24 cellular contexts compared by ENCODE assay signal in genomic region chr19:39928357-39928725, GRCh38. TPM values are rescaled to one million over a fixed set of nuclear protein-coding genes. Genes with fewer than 3 reads are reported as not detected.
A peak's percentile ranks its signal among the peaks of the same experiment; 100 is the strongest.
DNase-seq lines count a peak whose midpoint lies in the region; ATAC-seq and TF ChIP-seq lines count a peak whose summit lies in the region.
"Had no signal": no experiment of that assay in that cellular context is flagged by ENCODE, and none has a peak within 500 bp of the region (broad histone marks: within the 10 kb centered on the region; RNA-seq: fewer than 3 reads in every experiment).

No MANE protein-coding gene starts in this region.

- no peaks in the 10 kb centered on the region for H3K27me3 Mint-ChIP-seq in activated CD4-positive, alpha-beta memory T cell treated with anti-CD3 and anti-CD28 coated beads for 36 hours
- H3K27me3 Mint-ChIP-seq in activated CD4-positive, alpha-beta memory T cell treated with anti-CD3 and anti-CD28 coated beads, Interleukin-2, amount 10 ng/mL, durations not matched to agents 7 days and 5 days, result no peaks in the 10 kb centered on the region
- no peaks in the 10 kb centered on the region for H3K27me3 Mint-ChIP-seq in activated naive CD4-positive, alpha-beta T cell treated with anti-CD3 and anti-CD28 coated beads for 36 hours (ENCODE audit: low read depth)
- no peaks in the 10 kb centered on the region for H3K27me3 Mint-ChIP-seq in CD4-positive, CD25-positive, alpha-beta regulatory T cell
- H3K27me3 Mint-ChIP-seq in activated naive CD8-positive, alpha-beta T cell treated with anti-CD3 and anti-CD28 coated beads for 36 hours, result no peaks in the 10 kb centered on the region
- H3K27me3 Mint-ChIP-seq: CD4-positive, alpha-beta memory T cell; IgD-negative memory B cell had no signal

- no peaks in the 10 kb centered on the region for H3K36me3 Mint-ChIP-seq in activated CD4-positive, alpha-beta memory T cell treated with anti-CD3 and anti-CD28 coated beads for 36 hours
- H3K36me3 Mint-ChIP-seq in activated CD4-positive, alpha-beta memory T cell treated with anti-CD3 and anti-CD28 coated beads, Interleukin-2, amount 10 ng/mL, durations not matched to agents 7 days and 5 days (ENCODE audit: low read depth), result no peaks in the 10 kb centered on the region
- no peaks in the 10 kb centered on the region for H3K36me3 Mint-ChIP-seq in activated naive CD4-positive, alpha-beta T cell treated with anti-CD3 and anti-CD28 coated beads for 36 hours (ENCODE audit: low read depth)
- H3K36me3 Mint-ChIP-seq in CD4-positive, CD25-positive, alpha-beta regulatory T cell, result peaks cover 8% of the 10 kb centered on the region
- peaks cover 20% of the 10 kb centered on the region for H3K36me3 Mint-ChIP-seq in activated naive CD8-positive, alpha-beta T cell treated with anti-CD3 and anti-CD28 coated beads for 36 hours
- H3K36me3 Mint-ChIP-seq: IgD-negative memory B cell had no signal

- H3K18ac ChIP-seq in trophoblast cell (ENCODE audit: low read length), result no peak overlapping the region

- H3K14ac ChIP-seq in trophoblast cell (ENCODE audit: low read length), result no peak overlapping the region

- no peak overlapping the region for H2AFZ ChIP-seq in trophoblast cell (ENCODE audit: insufficient read depth, low read length, poor library complexity)

- H3K4me2 ChIP-seq in trophoblast cell (ENCODE audit: low read length), result no peak overlapping the region
- H3K4me2 ChIP-seq: BLaER1, KMS-11 had no signal

- no peaks in the 10 kb centered on the region for H3K9me3 ChIP-seq in CD4-positive, CD25-positive, alpha-beta regulatory T cell (ENCODE audit: control insufficient read depth in 2 of 2, low read length in 2 of 2)
- H3K9me3 ChIP-seq in trophoblast cell (ENCODE audit: insufficient read depth, low read depth, low read length), result no peaks in the 10 kb centered on the region
- H3K9me3 ChIP-seq in gastrocnemius medialis, result no peaks in the 10 kb centered on the region
- H3K9me3 ChIP-seq: BLaER1 had no signal

- no peak overlapping the region for H4K12ac ChIP-seq in trophoblast cell (ENCODE audit: low read depth, low read length)

- no peak overlapping the region for H3K9ac ChIP-seq in trophoblast cell (ENCODE audit: low read length)
- H3K9ac ChIP-seq: BLaER1, KMS-11 had no signal

- H3K27ac Mint-ChIP-seq in activated CD4-positive, alpha-beta memory T cell treated with anti-CD3 and anti-CD28 coated beads for 36 hours, result peak overlapping the region; percentile 35
- no peak overlapping the region for H3K27ac Mint-ChIP-seq in activated CD4-positive, alpha-beta memory T cell treated with anti-CD3 and anti-CD28 coated beads, Interleukin-2, amount 10 ng/mL, durations not matched to agents 7 days and 5 days
- peak overlapping the region; percentile 78 for H3K27ac Mint-ChIP-seq in activated naive CD4-positive, alpha-beta T cell treated with anti-CD3 and anti-CD28 coated beads for 36 hours
- peak overlapping the region in 2 of 3 donors; percentile 9 to 83 for H3K27ac Mint-ChIP-seq in CD4-positive, CD25-positive, alpha-beta regulatory T cell
- peak overlapping the region; percentile 79 for H3K27ac Mint-ChIP-seq in activated naive CD8-positive, alpha-beta T cell treated with anti-CD3 and anti-CD28 coated beads for 36 hours
- H3K27ac Mint-ChIP-seq: IgD-negative memory B cell had no signal

- H3K4me1 Mint-ChIP-seq in activated CD4-positive, alpha-beta memory T cell treated with anti-CD3 and anti-CD28 coated beads for 36 hours (ENCODE audit: low read depth), result peaks cover 16% of the 10 kb centered on the region
- no peaks in the 10 kb centered on the region for H3K4me1 Mint-ChIP-seq in activated CD4-positive, alpha-beta memory T cell treated with anti-CD3 and anti-CD28 coated beads, Interleukin-2, amount 10 ng/mL, durations not matched to agents 7 days and 5 days
- peaks cover 31% of the 10 kb centered on the region for H3K4me1 Mint-ChIP-seq in activated naive CD4-positive, alpha-beta T cell treated with anti-CD3 and anti-CD28 coated beads for 36 hours (ENCODE audit: low read depth)
- peaks cover 4 to 16% (median 11%) of the 10 kb centered on the region in 4 donors for H3K4me1 Mint-ChIP-seq in CD4-positive, CD25-positive, alpha-beta regulatory T cell
- H3K4me1 Mint-ChIP-seq in activated naive CD8-positive, alpha-beta T cell treated with anti-CD3 and anti-CD28 coated beads for 36 hours, result peaks cover 39% of the 10 kb centered on the region

- TF ChIP-seq CTCF in gastrocnemius medialis (IDR thresholded peaks at IDR 0.05 in 4 of 5, conservative IDR thresholded peaks at IDR 0.05 in 1 of 5), result no peak

- peaks cover 3% of the 10 kb centered on the region for H3K4me1 ChIP-seq in CD4-positive, CD25-positive, alpha-beta regulatory T cell (ENCODE audit: control insufficient read depth, insufficient read depth, low read length, poor library complexity, severe bottlenecking)
- H3K4me1 ChIP-seq in trophoblast cell (ENCODE audit: control insufficient read depth in 1 of 2, insufficient read depth in 2 of 2, low read length in 2 of 2) (no peaks in the 10 kb centered on the region), gastrocnemius medialis (no peaks in the 10 kb centered on the region)
- H3K4me1 ChIP-seq: BLaER1 had no signal

- WGBS in trophoblast cell (ENCODE audit: extremely low coverage, insufficient coverage, insufficient read length), result no CpG with 5 or more reads among the region's 3 CpGs

- H4K8ac ChIP-seq in trophoblast cell (ENCODE audit: low read depth, low read length), result no peak overlapping the region

- no peak overlapping the region for H2BK120ac ChIP-seq in trophoblast cell (ENCODE audit: insufficient read depth, low read length, poor library complexity)

- CTCF ChIA-PET in activated CD4-positive, alpha-beta memory T cell treated with anti-CD3 and anti-CD28 coated beads for 36 hours (lab: Charles Lee), result no interaction called here
- CTCF ChIA-PET in activated CD4-positive, alpha-beta memory T cell treated with anti-CD3 and anti-CD28 coated beads, Interleukin-2, amount 10 ng/mL, durations not matched to agents 7 days and 5 days (lab: Charles Lee), result interaction anchor here (1.8 kb wide), 1 partner anchor 42 kb away, joined by 8 read pairs; the partner anchor contains the start of gene PSMC4
- CTCF ChIA-PET in activated naive CD4-positive, alpha-beta T cell treated with anti-CD3 and anti-CD28 coated beads for 36 hours (lab: Charles Lee), result interaction anchor here (0.7 to 2.9 kb wide), 3 partner anchors 15 to 536 kb away, joined by 3 to 13 read pairs (median 3); partner anchors contain the start of gene PSMC4

- intact Hi-C loops in activated CD4-positive, alpha-beta memory T cell treated with anti-CD3 and anti-CD28 coated beads for 36 hours (cut with micrococcal nuclease), result no loop called here
- intact Hi-C loops in activated naive CD4-positive, alpha-beta T cell treated with anti-CD3 and anti-CD28 coated beads for 36 hours (cut with micrococcal nuclease), result no loop called here
- intact Hi-C loops in gastrocnemius medialis (cut with DNase I; ENCODE audit: low total_unique reads), result no loop called here

- H3K79me2 ChIP-seq in trophoblast cell (ENCODE audit: control insufficient read depth, insufficient read depth, low read length, poor library complexity), result no peaks in the 10 kb centered on the region

- no peak overlapping the region for H2AK5ac ChIP-seq in trophoblast cell (ENCODE audit: low read length)

- no peak overlapping the region for H3K27ac ChIP-seq in CD4-positive, CD25-positive, alpha-beta regulatory T cell (ENCODE audit: insufficient read depth, low read length, poor library complexity, severe bottlenecking)
- H3K27ac ChIP-seq in trophoblast cell (ENCODE audit: low read depth, low read length), result no peak overlapping the region
- no peak overlapping the region for H3K27ac ChIP-seq in gastrocnemius medialis
- H3K27ac ChIP-seq: BLaER1, HL-60, KMS-11 had no signal

- in situ Hi-C loops in gastrocnemius medialis (cut with MboI; ENCODE audit: low sequenced_read_pairs in 4 of 4), result no loop called here

- H3K9me3 Mint-ChIP-seq in activated CD4-positive, alpha-beta memory T cell treated with anti-CD3 and anti-CD28 coated beads for 36 hours, result no peaks in the 10 kb centered on the region
- H3K9me3 Mint-ChIP-seq in activated CD4-positive, alpha-beta memory T cell treated with anti-CD3 and anti-CD28 coated beads, Interleukin-2, amount 10 ng/mL, durations not matched to agents 7 days and 5 days, result no peaks in the 10 kb centered on the region
- H3K9me3 Mint-ChIP-seq in activated naive CD4-positive, alpha-beta T cell treated with anti-CD3 and anti-CD28 coated beads for 36 hours, result no peaks in the 10 kb centered on the region
- peaks cover 0 to 1% (median 0%) of the 10 kb centered on the region in 7 donors for H3K9me3 Mint-ChIP-seq in CD4-positive, CD25-positive, alpha-beta regulatory T cell
- H3K9me3 Mint-ChIP-seq in activated naive CD8-positive, alpha-beta T cell treated with anti-CD3 and anti-CD28 coated beads for 36 hours, result peaks cover 6% of the 10 kb centered on the region
- H3K9me3 Mint-ChIP-seq: CD4-positive, alpha-beta memory T cell; IgD-negative memory B cell had no signal

- no peak overlapping the region for H2BK12ac ChIP-seq in trophoblast cell (ENCODE audit: low read length)

- DNase-seq in activated CD4-positive, alpha-beta memory T cell treated with anti-CD3 and anti-CD28 coated beads for 36 hours, result no peak
- DNase-seq in activated CD4-positive, alpha-beta memory T cell treated with anti-CD3 and anti-CD28 coated beads, Interleukin-2, amount 10 ng/mL, durations not matched to agents 7 days and 5 days, result no peak
- DNase-seq in activated naive CD4-positive, alpha-beta T cell treated with anti-CD3 and anti-CD28 coated beads for 36 hours, result peak; percentile 6
- no peak for DNase-seq in activated naive CD4-positive, alpha-beta T cell treated with Interleukin-2 at 50 U/mL for 16 hours
- no peak for DNase-seq in CD4-positive, CD25-positive, alpha-beta regulatory T cell
- no peak for DNase-seq in activated naive CD8-positive, alpha-beta T cell treated with anti-CD3 and anti-CD28 coated beads for 36 hours
- DNase-seq in trophoblast cell (no peak), gastrocnemius medialis (no peak)
- DNase-seq: CD4-positive, alpha-beta memory T cell; COR-L47; DMS53; NCI-H1092; NCI-H1417 treated with DMSO at 0.1 percent for 48 hours; NCI-H1694 treated with DMSO at 0.1 percent for 48 hours; NCI-H2081; NCI-H2227 treated with DMSO at 0.1 percent for 48 hours; NCI-H510A; NCI-H69; Right ventricle myocardium superior; RPMI8226 had no signal

- no peak overlapping the region for H3K4me3 Mint-ChIP-seq in activated CD4-positive, alpha-beta memory T cell treated with anti-CD3 and anti-CD28 coated beads for 36 hours
- no peak overlapping the region for H3K4me3 Mint-ChIP-seq in activated CD4-positive, alpha-beta memory T cell treated with anti-CD3 and anti-CD28 coated beads, Interleukin-2, amount 10 ng/mL, durations not matched to agents 7 days and 5 days
- H3K4me3 Mint-ChIP-seq in activated naive CD4-positive, alpha-beta T cell treated with anti-CD3 and anti-CD28 coated beads for 36 hours, result no peak overlapping the region
- H3K4me3 Mint-ChIP-seq in CD4-positive, CD25-positive, alpha-beta regulatory T cell, result no peak overlapping the region
- H3K4me3 Mint-ChIP-seq in activated naive CD8-positive, alpha-beta T cell treated with anti-CD3 and anti-CD28 coated beads for 36 hours, result no peak overlapping the region
- H3K4me3 Mint-ChIP-seq: CD4-positive, alpha-beta memory T cell; IgD-negative memory B cell had no signal

- H3K27me3 ChIP-seq in CD4-positive, CD25-positive, alpha-beta regulatory T cell (ENCODE audit: control insufficient read depth, insufficient read depth, low read length), result no peaks in the 10 kb centered on the region
- H3K27me3 ChIP-seq in trophoblast cell (ENCODE audit: insufficient read depth, low read length) (no peaks in the 10 kb centered on the region), gastrocnemius medialis (no peaks in the 10 kb centered on the region)
- H3K27me3 ChIP-seq: BLaER1 had no signal

- H4K91ac ChIP-seq in trophoblast cell (ENCODE audit: low read depth, low read length), result no peak overlapping the region

- no peak for ATAC-seq in CD4-positive, CD25-positive, alpha-beta regulatory T cell (ENCODE audit: low read depth in 2 of 2)
- no peak for ATAC-seq in gastrocnemius medialis

- no peak overlapping the region for H3K4ac ChIP-seq in trophoblast cell (ENCODE audit: low read depth, low read length)

- H3K4me3 ChIP-seq in CD4-positive, CD25-positive, alpha-beta regulatory T cell (ENCODE audit: low read depth, low read length), result no peak overlapping the region
- H3K4me3 ChIP-seq in trophoblast cell (ENCODE audit: low read depth, low read length) (no peak overlapping the region), gastrocnemius medialis (no peak overlapping the region)
- H3K4me3 ChIP-seq: BLaER1 had no signal

- H3K79me1 ChIP-seq in trophoblast cell (ENCODE audit: low read length), result no peaks in the 10 kb centered on the region

- H3K36me3 ChIP-seq in CD4-positive, CD25-positive, alpha-beta regulatory T cell (ENCODE audit: control insufficient read depth, insufficient read depth, low read length), result no peaks in the 10 kb centered on the region
- no peaks in the 10 kb centered on the region for H3K36me3 ChIP-seq in trophoblast cell (ENCODE audit: control insufficient read depth in 1 of 2, insufficient read depth in 2 of 2, low read length in 2 of 2)
- no peaks in the 10 kb centered on the region for H3K36me3 ChIP-seq in gastrocnemius medialis
- H3K36me3 ChIP-seq: BLaER1 had no signal

- no peak overlapping the region for H2BK5ac ChIP-seq in trophoblast cell (ENCODE audit: low read depth, low read length, poor library complexity)

- POLR2A ChIA-PET in activated CD4-positive, alpha-beta memory T cell treated with anti-CD3 and anti-CD28 coated beads for 36 hours (lab: Charles Lee), result no interaction called here
- POLR2A ChIA-PET in activated CD4-positive, alpha-beta memory T cell treated with anti-CD3 and anti-CD28 coated beads, Interleukin-2, amount 10 ng/mL, durations not matched to agents 7 days and 5 days (lab: Charles Lee), result no interaction called here

- TF ChIP-seq POLR2A in gastrocnemius medialis (IDR thresholded peaks at IDR 0.05), result no peak

- no peak overlapping the region for H3K23ac ChIP-seq in trophoblast cell (ENCODE audit: low read length)

RNA-seq across cellular contexts. Expression of gene FCGBP, which starts 6.1 kb away (rescaled TPM):
- total RNA-seq in activated CD4-positive, alpha-beta memory T cell treated with anti-CD3 and anti-CD28 coated beads for 36 hours, result 1 to 10 TPM; 3.6 TPM
- total RNA-seq in activated CD4-positive, alpha-beta memory T cell treated with anti-CD3 and anti-CD28 coated beads, Interleukin-2, amount 10 ng/mL, durations not matched to agents 7 days and 5 days, result 1 to 10 TPM in 1 of 2 experiments, under 1 TPM in 1; 0.65 to 1.4 TPM
- total RNA-seq in activated naive CD4-positive, alpha-beta T cell treated with anti-CD3 and anti-CD28 coated beads for 36 hours, result 1 to 10 TPM; 3.1 to 3.8 TPM
- 8.4 TPM for total RNA-seq in CD4-positive, CD25-positive, alpha-beta regulatory T cell
- polyA plus RNA-seq in CD4-positive, CD25-positive, alpha-beta regulatory T cell, result under 1 TPM; 0.06 to 0.27 (median 0.21) TPM
- total RNA-seq in activated naive CD8-positive, alpha-beta T cell treated with anti-CD3 and anti-CD28 coated beads for 36 hours, result 1 to 10 TPM; 7.0 to 8.0 TPM
- 0.04 and 0.06 TPM in 2 replicates for polyA plus RNA-seq in trophoblast cell (2013)
- 10 to 100 TPM in 1 of 4 donors, 1 to 10 TPM in 3; 2.2 to 11.2 (median 7.2) TPM for total RNA-seq in gastrocnemius medialis

RNA-seq across cellular contexts. Expression of gene PSMC4, which starts 42.6 kb away (rescaled TPM):
- total RNA-seq in activated CD4-positive, alpha-beta memory T cell treated with anti-CD3 and anti-CD28 coated beads for 36 hours, result 100 to 1,000 TPM; 105 to 107 TPM
- 10 to 100 TPM; 96.4 to 97.6 TPM for total RNA-seq in activated CD4-positive, alpha-beta memory T cell treated with anti-CD3 and anti-CD28 coated beads, Interleukin-2, amount 10 ng/mL, durations not matched to agents 7 days and 5 days
- 10 to 100 TPM; 79.7 to 82.1 TPM for total RNA-seq in activated naive CD4-positive, alpha-beta T cell treated with anti-CD3 and anti-CD28 coated beads for 36 hours
- total RNA-seq in CD4-positive, CD25-positive, alpha-beta regulatory T cell, result 105 TPM
- 100 to 1,000 TPM in 2 of 4 donors, 10 to 100 TPM in 2; 89.9 to 122 (median 101) TPM for polyA plus RNA-seq in CD4-positive, CD25-positive, alpha-beta regulatory T cell
- total RNA-seq in activated naive CD8-positive, alpha-beta T cell treated with anti-CD3 and anti-CD28 coated beads for 36 hours, result 100 to 1,000 TPM; 169 to 170 TPM
- polyA plus RNA-seq in trophoblast cell (2013), result 163 and 169 TPM in 2 replicates
- total RNA-seq in gastrocnemius medialis, result 100 to 1,000 TPM; 165 to 238 (median 219) TPM
